In genomic region chr22:31211862-31212730, GRCh38 we compare ENCODE assay signal across 8 cellular contexts. TPM values are rescaled to one million over a fixed set of nuclear protein-coding genes. Genes with fewer than 3 reads are reported as not detected.
A peak's percentile ranks its signal among the peaks of the same experiment; 100 is the strongest.
DNase-seq lines count a peak whose midpoint lies in the region; ATAC-seq and TF ChIP-seq lines count a peak whose summit lies in the region.

Gene LIMK2, plus strand, starts transcription at chr22:31212298. Its CDS starts 111 bp downstream, at chr22:31212409.

- H3K27me3 ChIP-seq in adrenal gland = no peaks in the 10 kb centered on the region
- no peaks in the 10 kb centered on the region for H3K27me3 ChIP-seq in heart right ventricle
- no peaks in the 10 kb centered on the region for H3K27me3 ChIP-seq in upper lobe of left lung

- TF ChIP-seq EP300 in upper lobe of left lung (IDR thresholded peaks at IDR 0.05) = peak in 1 of 4 donors; percentile 72

- peak; percentile 85 for ATAC-seq in HG02870 (IDR thresholded peaks at IDR 0.05; ENCODE audit: unreplicated experiment)
- peak; percentile 93 to 97 (median 95) for ATAC-seq in heart right ventricle
- peak; percentile 96 to 98 for ATAC-seq in upper lobe of left lung (ENCODE audit: low FRiP score in 2 of 2)

- peak; percentile 93 for TF ChIP-seq CTCF in GM13976 (IDR thresholded peaks at IDR 0.05; ENCODE audit: borderline replicate concordance, control extremely low read depth, extremely low read depth, insufficient read depth, missing control alignments)
- peak; percentile 37 to 80 (median 67) for TF ChIP-seq CTCF in adrenal gland (IDR thresholded peaks at IDR 0.05)
- peak; percentile 74 to 98 (median 87) for TF ChIP-seq CTCF in heart right ventricle (IDR thresholded peaks at IDR 0.05)
- TF ChIP-seq CTCF in upper lobe of left lung (IDR thresholded peaks at IDR 0.05) = peak; percentile 64 to 92 (median 78)

- no peaks in the 10 kb centered on the region for H3K36me3 ChIP-seq in adrenal gland (replicated peaks in 1 of 2)
- H3K36me3 ChIP-seq in heart right ventricle = peaks cover 0 to 12% (median 0%) of the 10 kb centered on the region in 9 donors
- no peaks in the 10 kb centered on the region for H3K36me3 ChIP-seq in upper lobe of left lung

- peak within 1 kb of the TSS in 3 of 4 donors; percentile 57 to 81 (median 67) for H3K4me3 ChIP-seq in adrenal gland
- peak within 1 kb of the TSS; percentile 70 to 95 (median 82) for H3K4me3 ChIP-seq in heart right ventricle
- peak within 1 kb of the TSS; percentile 75 to 94 (median 86) for H3K4me3 ChIP-seq in upper lobe of left lung

- H3K27ac ChIP-seq in adrenal gland = peak within 1 kb of the TSS; percentile 28 to 87 (median 66)
- peak within 1 kb of the TSS; percentile 76 to 98 (median 88) for H3K27ac ChIP-seq in heart right ventricle
- H3K27ac ChIP-seq in upper lobe of left lung = peak within 1 kb of the TSS; percentile 84 to 97 (median 94)

- intact Hi-C loops in adrenal gland (cut with DNase I) (loop anchor here (5.0 to 10.0 kb wide), 3 partner anchors 47 to 63 kb away; partner anchors contain the start of gene RNF185 (in 1 of the 2)), heart right ventricle (cut with DNase I) (loop anchor here in 8 of 10 donors (2.0 to 10.0 kb wide), 9 partner anchors 19 to 117 kb away; partner anchors contain the start of genes RNF185 (in 2 of the 8), SELENOM (in 2 of the 8) and PIK3IP1 (in 1 of the 8)), posterior vena cava (cut with DNase I) (loop anchor here in 1 of 2 donors (5.0 kb wide), 1 partner anchor 60 kb away; no protein-coding TSS in a partner anchor)

- in situ Hi-C loops in GM13976 (cut with MboI; ENCODE audit: low sequenced_read_pairs, unreplicated experiment) = no loop called here

- TF ChIP-seq POLR2A in adrenal gland (IDR thresholded peaks at IDR 0.05) (peak; percentile 14 to 42), upper lobe of left lung (IDR thresholded peaks at IDR 0.05) (peak; percentile 40 to 88 (median 64))

- WGBS in adrenal gland, 4 donors = 1% methylated on average over 17 to 64 of the region's 64 CpGs
- WGBS in heart right ventricle, 2 donors = 0% methylated on average over 44 to 64 of the region's 64 CpGs
- 0 to 1% methylated on average over 19 to 46 of the region's 64 CpGs for WGBS in upper lobe of left lung, 2 donors

- peaks cover 6 to 31% of the 10 kb centered on the region in 2 donors for H3K4me1 ChIP-seq in adrenal gland (replicated peaks in 1 of 2)
- peaks cover 8 to 70% (median 46%) of the 10 kb centered on the region in 9 donors for H3K4me1 ChIP-seq in heart right ventricle
- H3K4me1 ChIP-seq in upper lobe of left lung = peaks cover 54 to 67% (median 59%) of the 10 kb centered on the region in 4 donors

- DNase-seq in GM13976 (ENCODE audit: low spot score) (peak; percentile 98), NCI-H146 treated with DMSO at 0.1 percent for 48 hours (lab: John Stamatoyannopoulos, UW; ENCODE audit: unreplicated experiment) (peak; percentile 76), T-helper 1 cell (peak; percentile 93 to 98 (median 97)), adrenal gland (peak; percentile 90 to 97 (median 95)), heart right ventricle (peak; percentile 94 to 96), posterior vena cava (ENCODE audit: low spot score) (peak; percentile 98), upper lobe of left lung (peak; percentile 98 to 99)

- H3K9me3 ChIP-seq in adrenal gland (replicated peaks in 1 of 3) (no peaks in the 10 kb centered on the region), heart right ventricle (no peaks in the 10 kb centered on the region), upper lobe of left lung (no peaks in the 10 kb centered on the region)

RNA-seq across cellular contexts. Expression of gene LIMK2, which starts in this region (rescaled TPM):
- total RNA-seq in adrenal gland (10 to 100 TPM; 17.8 to 36.1 (median 26.7) TPM), heart right ventricle (10 to 100 TPM in 5 of 10 donors, 1 to 10 TPM in 5; 6.5 to 18.8 (median 9.7) TPM), posterior vena cava (10 to 100 TPM; 24.6 to 26.8 TPM), upper lobe of left lung (100 to 1,000 TPM in 2 of 6 donors, 10 to 100 TPM in 4; 44.5 to 141 (median 75.8) TPM)
- polyA plus RNA-seq in adrenal gland (10 to 100 TPM; 12.6 to 18.7 (median 14.9) TPM), heart right ventricle (10 to 100 TPM in 1 of 2 donors, 1 to 10 TPM in 1; 6.0 to 12.1 TPM)

Comparison
In these comparisons a context has a peak if more than half of its experiments do, and no peak if none do; other contexts are left out.
1. Peak in every context shown above with its lines: DNase-seq, ATAC-seq, H3K4me3 ChIP-seq and H3K27ac ChIP-seq.